Comparison of ENCODE assay signal across 10 cellular contexts in the genomic region with DNA sequence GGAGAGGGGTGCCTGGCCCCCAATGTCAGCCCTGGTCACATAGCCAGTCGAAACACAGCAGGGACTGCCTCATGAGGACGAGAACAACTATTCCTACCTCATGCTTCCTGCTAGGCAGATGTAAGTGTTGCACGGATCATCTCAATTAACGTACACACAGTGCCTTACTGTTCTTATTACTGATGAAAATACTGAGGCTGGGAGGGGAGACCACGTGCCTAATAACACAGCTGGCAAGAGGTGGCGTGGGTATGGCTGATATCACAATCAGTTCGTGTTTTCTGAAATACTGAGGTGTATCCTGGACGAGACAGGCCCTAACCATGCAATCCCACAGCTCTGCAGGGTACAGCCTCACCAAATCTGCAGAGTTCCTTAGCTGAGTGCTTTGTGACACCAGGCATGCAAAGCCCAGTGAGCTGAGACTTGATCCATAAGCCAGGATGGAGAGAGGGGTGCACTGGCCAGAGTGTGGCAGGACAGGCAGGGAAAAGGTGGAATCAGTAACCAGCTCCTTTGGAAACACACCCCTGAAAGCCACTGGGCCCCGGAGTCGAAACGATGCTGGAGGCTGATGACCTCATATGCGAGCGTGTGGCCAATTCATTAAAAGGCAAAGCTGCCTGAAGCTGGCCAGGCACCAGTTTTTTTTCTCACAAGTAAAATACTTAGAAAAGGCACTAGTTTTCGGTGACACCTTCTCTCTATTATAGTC.
DNase-seq lines count a peak whose midpoint lies in the region; ATAC-seq and TF ChIP-seq lines count a peak whose summit lies in the region.
"Had no signal": no experiment of that assay in that cellular context is flagged by ENCODE, and none has a peak within 500 bp of the region (broad histone marks: within the 10 kb centered on the region; RNA-seq: fewer than 3 reads in every experiment).

No MANE protein-coding gene starts in this region.

- no peak for ATAC-seq in GM18519 (IDR thresholded peaks at IDR 0.05; ENCODE audit: low FRiP score, unreplicated experiment)
- ATAC-seq in HG02571 (IDR thresholded peaks at IDR 0.05; ENCODE audit: unreplicated experiment): no peak

- TF ChIP-seq POLR2A in ovary (IDR thresholded peaks at IDR 0.05): no peak

- TF ChIP-seq CTCF in fibroblast of the aortic adventitia (IDR thresholded peaks at IDR 0.05; ENCODE audit: insufficient read depth, low read length) (no peak), ovary (IDR thresholded peaks at IDR 0.05) (no peak)

- peaks cover 24% of the 10 kb centered on the region for H3K4me1 ChIP-seq in ovary (ENCODE audit: insufficient read depth)

- no peaks in the 10 kb centered on the region for H3K9me3 ChIP-seq in ovary

- no peaks in the 10 kb centered on the region for H3K27me3 ChIP-seq in ovary

- H3K27ac ChIP-seq in ovary: peak overlapping the region; percentile 47 to 79

- DNase-seq in COLO829 (ENCODE audit: low spot score) (peak; percentile 37), T1000 (lab: John Stamatoyannopoulos, UW) (peak; percentile 46), fibroblast of the aortic adventitia (ENCODE audit: low read depth) (peak; percentile 70), ovary (peak; percentile 40 to 70 (median 56)), NCI-H1092 (lab: John Stamatoyannopoulos, UW) (no peak), NCI-H2081 treated with DMSO at 0.1 percent for 48 hours (lab: John Stamatoyannopoulos, UW) (no peak)
- DNase-seq: activated naive CD4-positive, alpha-beta T cell treated with anti-CD3 and anti-CD28 coated beads, Interleukin-2, amount 50 U/mL, for 16 hours; MV-4-11 had no signal

- H3K4me3 ChIP-seq in fibroblast of the aortic adventitia (ENCODE audit: low read depth, low read length) (peak overlapping the region; percentile 5), ovary (no peak overlapping the region)

- WGBS in ovary, 3 donors: 13 to 15% (median 14%) methylated on average over 14 of the region's 14 CpGs

- no peaks in the 10 kb centered on the region for H3K36me3 ChIP-seq in ovary

- intact Hi-C loops in ovary (cut with DNase I): no loop called here

- TF ChIP-seq EP300 in ovary (IDR thresholded peaks at IDR 0.05): no peak

Comparison
In these comparisons a context has a peak if more than half of its experiments do, and no peak if none do; other contexts are left out.
1. DNase-seq: peak in COLO829 (single experiment), T1000 (single experiment), fibroblast of the aortic adventitia (single experiment) and ovary (5 of 5); none in NCI-H1092 (single experiment) and NCI-H2081 treated with DMSO at 0.1 percent for 48 hours (single experiment).